ENCODE assay signal across 25 cellular contexts in genomic region chr5:170284231-170284630, GRCh38. TPM values are rescaled to one million over a fixed set of nuclear protein-coding genes. Genes with fewer than 3 reads are reported as not detected.
A peak's percentile ranks its signal among the peaks of the same experiment; 100 is the strongest.
DNase-seq lines count a peak whose midpoint lies in the region; ATAC-seq and TF ChIP-seq lines count a peak whose summit lies in the region.
"Had no signal": no experiment of that assay in that cellular context is flagged by ENCODE, and none has a peak within 500 bp of the region (broad histone marks: within the 10 kb centered on the region; RNA-seq: fewer than 3 reads in every experiment).

No MANE protein-coding gene starts in this region.

- ATAC-seq in activated CD8-positive, alpha-beta memory T cell treated with anti-CD3 and anti-CD28 coated beads, Interleukin-2, amount 10 ng/mL, durations not matched to agents 7 days and 5 days: no peak
- ATAC-seq in natural killer cell treated with Interleukin-12 subunit alpha and Interleukin-12 subunit beta and Interleukin-15 and Interleukin-18, amount 100 ng/mL, for 72 hours: no peak
- no peak for ATAC-seq in GM23338
- ATAC-seq in activated CD4-positive, CD25-positive, alpha-beta regulatory T cell treated with anti-CD3 and anti-CD28 coated beads, Interleukin-2, amount 50 U/mL, for 24 hours: no peak
- ATAC-seq: esophagus mucosa, foreskin keratinocyte, heart right ventricle, left cardiac atrium, upper lobe of right lung had no signal

- H3K36me3 ChIP-seq in HEK293 (ENCODE audit: control insufficient read depth in 2 of 2, insufficient read depth in 1 of 2, low read length in 2 of 2): no peaks in the 10 kb centered on the region
- no peaks in the 10 kb centered on the region for H3K36me3 ChIP-seq in GM23338 (ENCODE audit: insufficient read depth)
- H3K36me3 ChIP-seq: BE2C, upper lobe of right lung had no signal

- CTCF ChIA-PET in activated CD8-positive, alpha-beta memory T cell treated with anti-CD3 and anti-CD28 coated beads, Interleukin-2, amount 10 ng/mL, durations not matched to agents 7 days and 5 days (lab: Charles Lee): interaction anchor here (0.8 to 4.5 kb wide), 8 partner anchors 8 to 55 kb away, joined by 3 to 35 read pairs (median 5); no protein-coding TSS in a partner anchor
- CTCF ChIA-PET in HEK293 (lab: Yijun Ruan, JAX): no interaction called here

- DNase-seq in activated CD8-positive, alpha-beta memory T cell treated with anti-CD3 and anti-CD28 coated beads, Interleukin-2, amount 10 ng/mL, durations not matched to agents 7 days and 5 days: no peak
- DNase-seq in activated CD8-positive, alpha-beta memory T cell treated with anti-CD3 and anti-CD28 coated beads, Interleukin-2, amount 50 U/mL, for 48 hours: no peak
- no peak for DNase-seq in natural killer cell treated with Interleukin-12 subunit alpha and Interleukin-12 subunit beta and Interleukin-15 and Interleukin-18, amount 100 ng/mL, for 72 hours (ENCODE audit: low spot score)
- DNase-seq in GM23338 (ENCODE audit: low spot score) (no peak), KBM-7 (no peak)
- DNase-seq: BE2C; effector CD8-positive, alpha-beta T cell; foreskin keratinocyte; heart right ventricle; left cardiac atrium; mammary epithelial cell; NCI-H1092 treated with DMSO at 0.1 percent for 48 hours; NCI-H187 treated with DMSO at 0.1 percent for 48 hours; NCI-H526 treated with DMSO at 0.1 percent for 48 hours; nucleus accumbens; Peyer's patch; stimulated activated CD4-positive, alpha-beta T cell treated with anti-CD3 and anti-CD28 coated beads, Interleukin-1b, Interleukin-23, amount 100 ng/mL, for 48 hours; upper lobe of right lung had no signal

- H3K27me3 Mint-ChIP-seq in activated CD8-positive, alpha-beta memory T cell treated with anti-CD3 and anti-CD28 coated beads, Interleukin-2, amount 10 ng/mL, durations not matched to agents 7 days and 5 days: no peaks in the 10 kb centered on the region
- H3K27me3 Mint-ChIP-seq in activated naive CD8-positive, alpha-beta T cell: no peaks in the 10 kb centered on the region
- H3K27me3 Mint-ChIP-seq in natural killer cell treated with Interleukin-12 subunit alpha and Interleukin-12 subunit beta and Interleukin-15 and Interleukin-18, amount 100 ng/mL, for 72 hours: no peaks in the 10 kb centered on the region
- H3K27me3 Mint-ChIP-seq in GM23338 (ENCODE audit: insufficient read depth, low read depth, poor library complexity): peaks cover 8% of the 10 kb centered on the region

- H3K4me1 Mint-ChIP-seq in activated CD8-positive, alpha-beta memory T cell treated with anti-CD3 and anti-CD28 coated beads, Interleukin-2, amount 10 ng/mL, durations not matched to agents 7 days and 5 days: peaks cover 99% of the 10 kb centered on the region
- peaks cover 95% of the 10 kb centered on the region for H3K4me1 Mint-ChIP-seq in activated naive CD8-positive, alpha-beta T cell (ENCODE audit: low read depth)
- H3K4me1 Mint-ChIP-seq in natural killer cell treated with Interleukin-12 subunit alpha and Interleukin-12 subunit beta and Interleukin-15 and Interleukin-18, amount 100 ng/mL, for 72 hours (ENCODE audit: low read depth in 2 of 2): peaks cover 84 to 96% of the 10 kb centered on the region in 2 donors
- H3K4me1 Mint-ChIP-seq in GM23338: peaks cover 29% of the 10 kb centered on the region

- 0 out of 2 replicates have a peak, but pooled peaks cover 4% of the 10 kb centered on the region for H3K9me2 ChIP-seq in GM23338 (ENCODE audit: insufficient read depth)

- H3F3A ChIP-seq in GM23338 (replicated peaks; ENCODE audit: low read depth): no peaks in the 10 kb centered on the region

- H2AFZ ChIP-seq in GM23338: no peak overlapping the region

- H3K36me3 Mint-ChIP-seq in activated CD8-positive, alpha-beta memory T cell treated with anti-CD3 and anti-CD28 coated beads, Interleukin-2, amount 10 ng/mL, durations not matched to agents 7 days and 5 days: peaks cover 81% of the 10 kb centered on the region
- H3K36me3 Mint-ChIP-seq in activated naive CD8-positive, alpha-beta T cell: peaks cover 45% of the 10 kb centered on the region
- peaks cover 79% of the 10 kb centered on the region for H3K36me3 Mint-ChIP-seq in natural killer cell treated with Interleukin-12 subunit alpha and Interleukin-12 subunit beta and Interleukin-15 and Interleukin-18, amount 100 ng/mL, for 72 hours
- peaks cover 28% of the 10 kb centered on the region for H3K36me3 Mint-ChIP-seq in GM23338 (ENCODE audit: low read depth)

- no peak overlapping the region for H3K4me2 ChIP-seq in GM23338

- H3K9me3 Mint-ChIP-seq in activated CD8-positive, alpha-beta memory T cell treated with anti-CD3 and anti-CD28 coated beads, Interleukin-2, amount 10 ng/mL, durations not matched to agents 7 days and 5 days (ENCODE audit: low read depth): no peaks in the 10 kb centered on the region
- no peaks in the 10 kb centered on the region for H3K9me3 Mint-ChIP-seq in activated naive CD8-positive, alpha-beta T cell (ENCODE audit: low read depth)
- no peaks in the 10 kb centered on the region for H3K9me3 Mint-ChIP-seq in natural killer cell treated with Interleukin-12 subunit alpha and Interleukin-12 subunit beta and Interleukin-15 and Interleukin-18, amount 100 ng/mL, for 72 hours
- peaks cover 38% of the 10 kb centered on the region for H3K9me3 Mint-ChIP-seq in GM23338

- H3K4me1 ChIP-seq in HEK293 (ENCODE audit: control insufficient read depth, insufficient read depth, low read length) (no peaks in the 10 kb centered on the region), GM23338 (ENCODE audit: insufficient read depth) (peaks cover 33% of the 10 kb centered on the region)
- H3K4me1 ChIP-seq: BE2C, foreskin keratinocyte had no signal

- H3K4me3 ChIP-seq in HEK293 (ENCODE audit: low read depth, low read length) (no peak overlapping the region), GM23338 (no peak overlapping the region)
- H3K4me3 ChIP-seq: heart right ventricle, Peyer's patch, upper lobe of right lung had no signal

- in situ Hi-C loops in KBM-7 (cut with MboI; ENCODE audit: low pct_unique_long_range_greater_than_20kb, low sequenced_read_pairs): no loop called here

- H3K79me2 ChIP-seq in GM23338 (replicated peaks; ENCODE audit: insufficient read depth): no peaks in the 10 kb centered on the region

- POLR2A ChIA-PET in HEK293 (lab: Yijun Ruan, JAX): no interaction called here

- no peaks in the 10 kb centered on the region for H3K27me3 ChIP-seq in GM23338 (ENCODE audit: insufficient read depth)
- H3K27me3 ChIP-seq: BE2C, foreskin keratinocyte, heart right ventricle, Peyer's patch, upper lobe of right lung had no signal

- TF ChIP-seq CTCF in HEK293 (tag by site-specific recombination; IDR thresholded peaks at IDR 0.05): no peak
- no peak for TF ChIP-seq CTCF in GM23338 (conservative IDR thresholded peaks at IDR 0.05; ENCODE audit: low read depth in 2 of 2)

- no peaks in the 10 kb centered on the region for H4K20me1 ChIP-seq in GM23338 (replicated peaks; ENCODE audit: insufficient read depth)

- H3K9me3 ChIP-seq in HEK293 (ENCODE audit: control insufficient read depth, insufficient read depth, low read depth, low read length): no peaks in the 10 kb centered on the region; the same call in none of the 2 replicates
- H3K9me3 ChIP-seq: BE2C, Peyer's patch, upper lobe of right lung had no signal

- H3K27ac ChIP-seq in HEK293 (ENCODE audit: extremely low read depth, low read depth, low read length) (no peak overlapping the region), GM23338 (ENCODE audit: low read depth) (no peak overlapping the region)
- H3K27ac ChIP-seq: foreskin keratinocyte, upper lobe of right lung had no signal

- H3K27ac Mint-ChIP-seq in activated CD8-positive, alpha-beta memory T cell treated with anti-CD3 and anti-CD28 coated beads, Interleukin-2, amount 10 ng/mL, durations not matched to agents 7 days and 5 days: peak overlapping the region; percentile 76
- H3K27ac Mint-ChIP-seq in activated naive CD8-positive, alpha-beta T cell: peak overlapping the region; percentile 96
- peak overlapping the region; percentile 96 to 99 for H3K27ac Mint-ChIP-seq in natural killer cell treated with Interleukin-12 subunit alpha and Interleukin-12 subunit beta and Interleukin-15 and Interleukin-18, amount 100 ng/mL, for 72 hours
- H3K27ac Mint-ChIP-seq in GM23338: no peak overlapping the region

- peak overlapping the region; percentile 9 for H3K4me3 Mint-ChIP-seq in activated CD8-positive, alpha-beta memory T cell treated with anti-CD3 and anti-CD28 coated beads, Interleukin-2, amount 10 ng/mL, durations not matched to agents 7 days and 5 days
- peak overlapping the region; percentile 69 for H3K4me3 Mint-ChIP-seq in activated naive CD8-positive, alpha-beta T cell
- peak overlapping the region; percentile 96 for H3K4me3 Mint-ChIP-seq in natural killer cell treated with Interleukin-12 subunit alpha and Interleukin-12 subunit beta and Interleukin-15 and Interleukin-18, amount 100 ng/mL, for 72 hours
- H3K4me3 Mint-ChIP-seq in GM23338: no peak overlapping the region

TF ChIP-seq in HEK293, 187 proteins besides CTCF, POLR2A, EP300 and RAD21:
- TF ChIP-seq ZNF10 (tag by site-specific recombination; IDR thresholded peaks at IDR 0.05) (no peak), ZNF791 (tag by site-specific recombination; IDR thresholded peaks at IDR 0.05) (peak; percentile 98), SETDB1 (IDR thresholded peaks at IDR 0.05; ENCODE audit: insufficient read length, low read length) (peak; percentile 90)

TF ChIP-seq in GM23338, 12 proteins besides CTCF, POLR2A, EP300 and RAD21 (continues in another document):
- TF ChIP-seq STAT1 (IDR thresholded peaks at IDR 0.05; ENCODE audit: unreplicated experiment): no peak
- no peak for TF ChIP-seq EZH2phosphoT487 (IDR thresholded peaks at IDR 0.05; ENCODE audit: unreplicated experiment)
- no peak for TF ChIP-seq POLR2AphosphoS5 (IDR thresholded peaks at IDR 0.05; ENCODE audit: low read depth)
- TF ChIP-seq EZH2 (IDR thresholded peaks at IDR 0.05; ENCODE audit: low read depth, unreplicated experiment): no peak
- no peak for TF ChIP-seq JUNB (IDR thresholded peaks at IDR 0.05; ENCODE audit: unreplicated experiment)

RNA-seq across cellular contexts. Expression of gene LCP2, which starts 13.3 kb away (rescaled TPM):
- 100 to 1,000 TPM; 393 to 419 TPM for total RNA-seq in activated CD8-positive, alpha-beta memory T cell treated with anti-CD3 and anti-CD28 coated beads, Interleukin-2, amount 10 ng/mL, durations not matched to agents 7 days and 5 days
- total RNA-seq in natural killer cell treated with Interleukin-12 subunit alpha and Interleukin-12 subunit beta and Interleukin-15 and Interleukin-18, amount 100 ng/mL, for 72 hours: 100 to 1,000 TPM; 282 to 360 TPM
- total RNA-seq in GM23338 (2014; rRNA removed; shearing (Covaris generic)): 0.35 and 0.38 TPM in 2 replicates
- 0.26 and 0.77 TPM in 2 replicates for polyA plus RNA-seq in GM23338 (2016; fragmentation: Nextera tagmentation; extraction: Ambion mirVana)
- total RNA-seq: A673, foreskin keratinocyte, LHCN-M2, mammary epithelial cell had no signal
- polyA plus RNA-seq: foreskin keratinocyte, mammary epithelial cell had no signal

RNA-seq across cellular contexts. Expression of gene C5orf58, which starts 51.4 kb away (rescaled TPM):
- total RNA-seq in activated CD8-positive, alpha-beta memory T cell treated with anti-CD3 and anti-CD28 coated beads, Interleukin-2, amount 10 ng/mL, durations not matched to agents 7 days and 5 days: not detected
- total RNA-seq in natural killer cell treated with Interleukin-12 subunit alpha and Interleukin-12 subunit beta and Interleukin-15 and Interleukin-18, amount 100 ng/mL, for 72 hours: not detected
- 1.0 TPM in 1 of 2 replicates, not detected in the other for total RNA-seq in GM23338 (2014; rRNA removed; shearing (Covaris generic))
- polyA plus RNA-seq in GM23338 (2016; fragmentation: Nextera tagmentation; extraction: Ambion mirVana): 9.1 and 10.8 TPM in 2 replicates
- total RNA-seq: A673, esophagus mucosa, foreskin keratinocyte, left cardiac atrium, LHCN-M2, mammary epithelial cell, Peyer's patch, skeletal muscle tissue, upper lobe of right lung had no signal
- polyA plus RNA-seq: foreskin keratinocyte, heart right ventricle, mammary epithelial cell had no signal

Comparison
In these comparisons a context has a peak if more than half of its experiments do, and no peak if none do; other contexts are left out.
1. RNA of gene LCP2, which starts 13.3 kb away (total RNA-seq): 393 to 419 TPM in activated CD8-positive, alpha-beta memory T cell treated with anti-CD3 and anti-CD28 coated beads, Interleukin-2, amount 10 ng/mL, durations not matched to agents 7 days and 5 days and 282 to 360 TPM in natural killer cell treated with Interleukin-12 subunit alpha and Interleukin-12 subunit beta and Interleukin-15 and Interleukin-18, amount 100 ng/mL, for 72 hours; 0.35 to 0.38 TPM in GM23338; every median in the first group is over 100 times any median in the second.